8 cellular contexts compared by ENCODE assay signal in the genomic region with DNA sequence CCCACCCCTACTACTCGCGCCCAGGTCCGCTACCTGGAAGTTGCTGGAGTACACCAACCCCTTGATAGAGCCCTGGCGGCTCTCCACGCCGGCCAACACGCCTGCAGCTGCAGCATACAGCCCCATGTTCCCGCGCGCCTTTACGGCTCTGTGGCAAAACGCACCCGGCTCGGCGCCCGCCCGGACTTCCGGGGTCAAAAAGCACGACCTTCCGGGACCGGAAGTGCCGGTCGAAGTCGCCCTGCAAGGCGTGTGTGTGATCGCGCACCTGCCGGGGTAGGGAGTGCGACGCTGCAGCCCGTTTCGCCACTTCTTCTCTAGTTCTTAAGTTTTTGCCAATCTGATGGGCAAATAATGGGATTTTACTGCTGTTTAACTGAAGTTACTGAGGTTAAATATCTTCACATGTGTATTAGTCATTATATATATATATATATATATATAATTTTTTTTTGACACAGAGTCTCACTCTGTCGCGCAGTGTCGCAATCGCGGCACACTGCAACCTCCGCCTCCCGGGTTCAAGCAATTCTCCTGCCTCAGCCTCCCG. TPM values are rescaled to one million over a fixed set of nuclear protein-coding genes. Genes with fewer than 3 reads are reported as not detected.
A peak's percentile ranks its signal among the peaks of the same experiment; 100 is the strongest.
DNase-seq lines count a peak whose midpoint lies in the region; ATAC-seq and TF ChIP-seq lines count a peak whose summit lies in the region.

NSUN5 (minus strand) TSS at position 162 of the 550 bp plus-strand sequence; CDS start at position 126, 36 bp downstream.

- TF ChIP-seq POLR2A in esophagus muscularis mucosa (IDR thresholded peaks at IDR 0.05; ENCODE audit: low read depth): no peak

- H3K27ac ChIP-seq in esophagus muscularis mucosa (replicated peaks in 1 of 4) (peak within 1 kb of the TSS; percentile 75 to 81 (median 76)), muscle layer of duodenum (ENCODE audit: low read length) (peak within 1 kb of the TSS; percentile 31)

- peak within 1 kb of the TSS; percentile 69 to 92 (median 84) for H3K4me3 ChIP-seq in esophagus muscularis mucosa
- H3K4me3 ChIP-seq in muscle layer of duodenum (ENCODE audit: low read depth in 1 of 2, low read length in 2 of 2): peak within 1 kb of the TSS; percentile 70 to 87

- H3K36me3 ChIP-seq in esophagus muscularis mucosa (peaks cover 9 to 35% (median 23%) of the 10 kb centered on the region in 4 donors), muscle layer of duodenum (ENCODE audit: control insufficient read depth in 1 of 2, insufficient read depth in 2 of 2, low read length in 2 of 2) (peaks cover 7 to 20% of the 10 kb centered on the region in 2 donors)

- no peak for TF ChIP-seq EP300 in esophagus muscularis mucosa (IDR thresholded peaks at IDR 0.05)

- intact Hi-C loops in esophagus muscularis mucosa (cut with DNase I): no loop called here

- 24% methylated on average over 22 of the region's 40 CpGs for WGBS in esophagus muscularis mucosa

- H3K27me3 ChIP-seq in esophagus muscularis mucosa (no peaks in the 10 kb centered on the region), muscle layer of duodenum (ENCODE audit: low read depth, low read length) (no peaks in the 10 kb centered on the region)

- peak; percentile 69 for DNase-seq in COR-L47 (lab: John Stamatoyannopoulos, UW)
- DNase-seq in HUDEP-2 (lab: John Stamatoyannopoulos, UW; ENCODE audit: unreplicated experiment in 76 of 76): peak in 74 of 76 experiments; percentile 46 to 94 (median 84)
- peak; percentile 97 for DNase-seq in OCI-M1 (lab: John Stamatoyannopoulos, UW)
- peak; percentile 77 for DNase-seq in activated T-cell treated with anti-CD3 and anti-CD28 coated beads for 4 hours
- DNase-seq in esophagus muscularis mucosa (ENCODE audit: extremely low spot score): peak; percentile 97
- DNase-seq in stimulated activated CD8-positive, alpha-beta memory T cell treated with anti-CD3 and anti-CD28 coated beads, Interleukin-7, amount 100 ng/mL, for 4 hours (ENCODE audit: low read depth in 2 of 2): peak; percentile 78 to 84

- H3K4me1 ChIP-seq in esophagus muscularis mucosa: peaks cover 11 to 23% (median 17%) of the 10 kb centered on the region in 4 donors
- H3K4me1 ChIP-seq in muscle layer of duodenum (ENCODE audit: control insufficient read depth in 1 of 2, insufficient read depth in 2 of 2, low read length in 2 of 2): peaks cover 0 to 3% of the 10 kb centered on the region in 2 donors

- no peaks in the 10 kb centered on the region for H3K9me3 ChIP-seq in esophagus muscularis mucosa
- H3K9me3 ChIP-seq in muscle layer of duodenum (ENCODE audit: control insufficient read depth in 1 of 2, low read length in 2 of 2): no peaks in the 10 kb centered on the region

- TF ChIP-seq CTCF in esophagus muscularis mucosa (IDR thresholded peaks at IDR 0.05): no peak

- peak; percentile 76 for ATAC-seq in GM21367 (IDR thresholded peaks at IDR 0.05; ENCODE audit: unreplicated experiment)

RNA-seq across cellular contexts. Expression of gene NSUN5, which starts in this region (rescaled TPM):
- 10 to 100 TPM; 21.6 to 31.5 (median 27.1) TPM for total RNA-seq in esophagus muscularis mucosa

Comparison
In these comparisons a context has a peak if more than half of its experiments do, and no peak if none do; other contexts are left out.
1. Peak in every context shown above with its lines: DNase-seq, ATAC-seq, H3K4me3 ChIP-seq and H3K27ac ChIP-seq.